Comparison of ENCODE assay signal across 16 cellular contexts in the genomic region with DNA sequence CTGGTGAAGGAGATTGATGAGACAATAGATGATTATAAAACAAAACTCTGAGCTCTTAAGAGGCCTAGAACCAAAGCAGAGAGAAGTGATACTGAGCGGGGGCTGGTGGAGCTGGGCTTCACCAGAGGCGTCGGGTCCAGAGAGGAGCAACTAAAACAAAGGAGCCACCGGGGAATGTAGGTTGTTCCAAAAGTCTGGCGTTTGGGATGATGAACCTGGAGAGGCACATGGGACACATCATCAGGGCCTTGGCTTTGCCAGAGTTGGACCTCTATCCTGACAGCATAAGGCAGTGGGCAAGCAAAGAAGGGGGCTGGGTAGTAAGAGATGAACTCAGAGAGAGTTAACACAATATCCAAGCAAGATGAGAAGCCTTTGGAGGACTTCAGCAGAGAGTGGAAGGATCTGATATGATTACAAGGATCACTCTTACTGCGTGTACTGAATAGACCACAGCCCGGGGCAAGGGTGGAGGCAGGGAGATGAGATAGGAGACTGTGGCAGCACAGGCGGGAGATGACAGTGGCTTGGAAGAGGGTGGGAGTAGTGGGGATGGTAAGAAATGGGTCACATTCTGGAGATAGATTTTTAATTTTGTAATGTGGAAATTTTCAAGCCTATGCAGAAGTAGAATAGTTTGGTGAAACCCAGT. TPM values are rescaled to one million over a fixed set of nuclear protein-coding genes. Genes with fewer than 3 reads are reported as not detected.
DNase-seq lines count a peak whose midpoint lies in the region; ATAC-seq, FAIRE-seq and TF ChIP-seq lines count a peak whose summit lies in the region.
"Had no signal": no experiment of that assay in that cellular context is flagged by ENCODE, and none has a peak within 500 bp of the region (broad histone marks: within the 10 kb centered on the region; RNA-seq: fewer than 3 reads in every experiment).

No MANE protein-coding gene starts in this region.

- H3K4me1 Mint-ChIP-seq in T-cell, result peaks cover 11 to 12% (median 11%) of the 10 kb centered on the region in 3 donors

- no peak overlapping the region for H3K4me2 ChIP-seq in HepG2 (ENCODE audit: low read depth, low read length)

- peaks cover 11% of the 10 kb centered on the region for H3K36me3 Mint-ChIP-seq in T-cell

- H2AFZ ChIP-seq in HepG2 (ENCODE audit: low read length), result no peak overlapping the region

- TF ChIP-seq RAD21 in HepG2 (CRISPR knock-in tag; IDR thresholded peaks at IDR 0.05), result no peak

- no peak overlapping the region for H3K9ac ChIP-seq in HepG2 (ENCODE audit: insufficient read depth, low read depth, low read length)

- intact Hi-C loops in HepG2 (cut with micrococcal nuclease; ENCODE audit: unreplicated experiment) (no loop called here), right lobe of liver (cut with DNase I) (loop anchor here in 1 of 2 donors (10.0 kb wide), 1 partner anchor 146 kb away; no protein-coding TSS in a partner anchor), left ventricle myocardium superior (cut with micrococcal nuclease) (no loop called here)

- H3K4me3 ChIP-seq in HepG2 (replicated peaks in 1 of 3; ENCODE audit: insufficient read depth in 1 of 3, low read depth in 2 of 3, low read length in 3 of 3), result no peak overlapping the region
- no peak overlapping the region for H3K4me3 ChIP-seq in right lobe of liver
- H3K4me3 ChIP-seq: cardiac muscle cell had no signal

- BruUV-seq in HepG2 (replicated peaks; lab: Mats Ljungman, UMichigan), result no TSS peak

- TF ChIP-seq CTCF in HepG2 (CRISPR knock-in tag; IDR thresholded peaks at IDR 0.05) (no peak), right lobe of liver (IDR thresholded peaks at IDR 0.05) (no peak)

- no peak for FAIRE-seq in HepG2 (lab: Jason Lieb, UNC)

- H3K27me3 ChIP-seq in HepG2 (ENCODE audit: control insufficient read depth in 1 of 2, insufficient read depth in 2 of 2, low read length in 2 of 2) (no peaks in the 10 kb centered on the region), right lobe of liver (no peaks in the 10 kb centered on the region)
- H3K27me3 ChIP-seq: cardiac muscle cell, neutrophil had no signal

- no peaks in the 10 kb centered on the region for H3K27me3 Mint-ChIP-seq in T-cell

- no peak overlapping the region for H3K27ac ChIP-seq in HepG2 (ENCODE audit: extremely low read length, insufficient read depth, low read length)
- no peak overlapping the region for H3K27ac ChIP-seq in right lobe of liver
- H3K27ac ChIP-seq: cardiac muscle cell, neutrophil had no signal

- H3K79me2 ChIP-seq in HepG2 (ENCODE audit: insufficient read depth, low read length), result no peaks in the 10 kb centered on the region

- CTCF ChIA-PET in HepG2 (lab: Yijun Ruan, JAX; ENCODE audit: low intra/inter-chr PET ratio, low total read pairs) (interaction anchor here (1.8 to 2.2 kb wide), 2 partner anchors 90 to 139 kb away, joined by 8 to 9 read pairs; no protein-coding TSS in a partner anchor), T-cell (lab: Charles Lee) (interaction anchor here (0.7 to 1.6 kb wide), 5 partner anchors 9 to 145 kb away, joined by 3 to 6 read pairs (median 3); no protein-coding TSS in a partner anchor)

- H3K9me3 ChIP-seq in HepG2 (ENCODE audit: low read length), result no peaks in the 10 kb centered on the region
- no peaks in the 10 kb centered on the region for H3K9me3 ChIP-seq in right lobe of liver
- H3K9me3 ChIP-seq: neutrophil had no signal

- H4K20me1 ChIP-seq in HepG2 (ENCODE audit: insufficient read depth, low read length), result no peaks in the 10 kb centered on the region

- 78% methylated on average over 8 of the region's 8 CpGs for WGBS in HepG2 (ENCODE audit: low lambda C conversion rate)
- WGBS in right lobe of liver (ENCODE audit: insufficient coverage, low coverage, low lambda C conversion rate, missing lambda C conversion rate), result 65% methylated on average over 8 of the region's 8 CpGs

- no peaks in the 10 kb centered on the region for H3K9me3 Mint-ChIP-seq in T-cell

- TF ChIP-seq POLR2A in HepG2 (IDR thresholded peaks at IDR 0.05; ENCODE audit: insufficient read depth in 1 of 2, low read depth in 2 of 2, low read length in 2 of 2) (no peak), right lobe of liver (IDR thresholded peaks at IDR 0.05) (no peak)

- H3K36me3 ChIP-seq in HepG2 (replicated peaks in 1 of 2; ENCODE audit: control insufficient read depth in 1 of 2, insufficient read depth in 2 of 2, low read length in 2 of 2) (peaks cover 2 to 20% of the 10 kb centered on the region in 2 experiments; a peak in 4 of 5 replicates), right lobe of liver (no peaks in the 10 kb centered on the region)
- H3K36me3 ChIP-seq: cardiac muscle cell, neutrophil had no signal

- DNase-seq in HepG2 (ENCODE audit: low spot score) (no peak), right lobe of liver (no peak), T-cell (no peak), left ventricle myocardium superior (no peak), COR-L47 (lab: John Stamatoyannopoulos, UW) (no peak), ureter (ENCODE audit: low spot score) (no peak)
- DNase-seq: islet precursor cell; NCI-H2029; NCI-H524; stimulated activated CD4-positive, alpha-beta T cell treated with anti-CD3 and anti-CD28 coated beads, Interleukin-1b, Interleukin-23, amount 100 ng/mL, for 48 hours had no signal

- peaks cover 34% of the 10 kb centered on the region for H3K4me1 ChIP-seq in HepG2 (ENCODE audit: insufficient read depth, low read length)
- H3K4me1 ChIP-seq in right lobe of liver, result no peaks in the 10 kb centered on the region

- H3K27ac Mint-ChIP-seq in T-cell, result peak overlapping the region; percentile 12 to 35

- POLR2A ChIA-PET in HepG2 (lab: Yijun Ruan, JAX), result no interaction called here
- POLR2A ChIA-PET in T-cell (lab: Charles Lee), result interaction anchor here in 1 of 2 donors (0.6 kb wide), 1 partner anchor 736 kb away, joined by 6 read pairs; no protein-coding TSS in a partner anchor

- in situ Hi-C loops in HepG2 (cut with HindIII; ENCODE audit: extremely low pct_ligation_motif_present, low pct_unique_long_range_greater_than_20kb), result loop anchor here (5.0 kb wide), 1 partner anchor 94 kb away; no protein-coding TSS in a partner anchor

- ATAC-seq in HepG2 (no peak; the same call in 1 of the 3 replicates), right lobe of liver (no peak), T-cell (replicated peaks in 1 of 4) (no peak), left ventricle myocardium superior (peak; percentile 23), HG03565 (IDR thresholded peaks at IDR 0.05; ENCODE audit: unreplicated experiment) (no peak), GM21717 (IDR thresholded peaks at IDR 0.05; ENCODE audit: unreplicated experiment) (no peak)
- ATAC-seq: Panc1, sciatic nerve had no signal

- no peak overlapping the region for H3K4me3 Mint-ChIP-seq in T-cell

- TF ChIP-seq EP300 in HepG2 (IDR thresholded peaks at IDR 0.05; ENCODE audit: low read depth in 2 of 2, low read length in 2 of 2) (no peak), HepG2 (CRISPR knock-in tag; IDR thresholded peaks at IDR 0.05; ENCODE audit: borderline replicate concordance) (no peak)

TF ChIP-seq in HepG2, 621 proteins besides CTCF, POLR2A, EP300 and RAD21 (continues in another document):
- TF ChIP-seq, protein P1, sequence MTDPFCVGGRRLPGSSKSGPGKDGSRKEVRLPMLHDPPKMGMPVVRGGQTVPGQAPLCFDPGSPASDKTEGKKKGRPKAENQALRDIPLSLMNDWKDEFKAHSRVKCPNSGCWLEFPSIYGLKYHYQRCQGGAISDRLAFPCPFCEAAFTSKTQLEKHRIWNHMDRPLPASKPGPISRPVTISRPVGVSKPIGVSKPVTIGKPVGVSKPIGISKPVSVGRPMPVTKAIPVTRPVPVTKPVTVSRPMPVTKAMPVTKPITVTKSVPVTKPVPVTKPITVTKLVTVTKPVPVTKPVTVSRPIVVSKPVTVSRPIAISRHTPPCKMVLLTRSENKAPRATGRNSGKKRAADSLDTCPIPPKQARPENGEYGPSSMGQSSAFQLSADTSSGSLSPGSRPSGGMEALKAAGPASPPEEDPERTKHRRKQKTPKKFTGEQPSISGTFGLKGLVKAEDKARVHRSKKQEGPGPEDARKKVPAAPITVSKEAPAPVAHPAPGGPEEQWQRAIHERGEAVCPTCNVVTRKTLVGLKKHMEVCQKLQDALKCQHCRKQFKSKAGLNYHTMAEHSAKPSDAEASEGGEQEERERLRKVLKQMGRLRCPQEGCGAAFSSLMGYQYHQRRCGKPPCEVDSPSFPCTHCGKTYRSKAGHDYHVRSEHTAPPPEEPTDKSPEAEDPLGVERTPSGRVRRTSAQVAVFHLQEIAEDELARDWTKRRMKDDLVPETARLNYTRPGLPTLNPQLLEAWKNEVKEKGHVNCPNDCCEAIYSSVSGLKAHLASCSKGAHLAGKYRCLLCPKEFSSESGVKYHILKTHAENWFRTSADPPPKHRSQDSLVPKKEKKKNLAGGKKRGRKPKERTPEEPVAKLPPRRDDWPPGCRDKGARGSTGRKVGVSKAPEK (CRISPR knock-in tag; IDR thresholded peaks at IDR 0.05; ENCODE audit: borderline replicate concordance), result no peak
- no peak for TF ChIP-seq CCAR2 (optimal IDR thresholded peaks at IDR 0.05; ENCODE audit: low read depth, low read length)

RNA-seq across cellular contexts. Expression of a gene that starts 36.0 kb away (rescaled TPM):
- total RNA-seq in HepG2 (2016; rRNA removed; fragmentation: Illumina TruSeq; extraction: Trizol), result 8.5 and 10.7 TPM in 2 replicates
- total RNA-seq in HepG2 (2016; cell fraction: cytosol; rRNA removed; fragmentation: Illumina TruSeq; extraction: Trizol; ENCODE audit: low read depth), result 3.6 and 5.2 TPM in 2 replicates
- 8.6 and 10.3 TPM in 2 replicates for total RNA-seq in HepG2 (2016; cell fraction: insoluble cytoplasmic fraction; rRNA removed; fragmentation: Illumina TruSeq; extraction: Trizol)
- 3.4 and 4.9 TPM in 2 replicates for total RNA-seq in HepG2 (2016; cell fraction: membrane; rRNA removed; fragmentation: Illumina TruSeq; extraction: Trizol)
- total RNA-seq in HepG2 (2016; cell fraction: nucleus; rRNA removed; fragmentation: Illumina TruSeq; extraction: Trizol), result 14.0 and 14.2 TPM in 2 replicates
- polyA plus RNA-seq in HepG2 (2011; rRNA removed), result 4.8 and 5.4 TPM in 2 replicates
- polyA plus RNA-seq in HepG2 (2011; cell fraction: cytosol; rRNA removed), result 1.7 and 2.9 TPM in 2 replicates
- polyA plus RNA-seq in HepG2 (2011; cell fraction: nucleus; rRNA removed), result 5.9 and 7.2 TPM in 2 replicates
- 4.2 and 4.9 TPM in 2 replicates for polyA plus RNA-seq in HepG2 (2012)
- 0.27 and 0.46 TPM in 2 replicates for polyA plus RNA-seq in HepG2 (2016; cell fraction: cytosol; fragmentation: Illumina TruSeq; extraction: Trizol; ENCODE audit: low read depth)
- 6.2 and 6.4 TPM in 2 replicates for polyA plus RNA-seq in HepG2 (2016; cell fraction: insoluble cytoplasmic fraction; fragmentation: Illumina TruSeq; extraction: Trizol; ENCODE audit: low read depth)
- polyA plus RNA-seq in HepG2 (2016; cell fraction: membrane; fragmentation: Illumina TruSeq; extraction: Trizol; ENCODE audit: low read depth), result 1.2 TPM in 2 replicates
- 13.4 and 13.5 TPM in 2 replicates for polyA plus RNA-seq in HepG2 (2016; cell fraction: nucleus; fragmentation: Illumina TruSeq; extraction: Trizol; ENCODE audit: insufficient read depth, low read depth)
- polyA minus RNA-seq in HepG2 (2011; rRNA and poly(A)+ RNA removed; ENCODE audit: low replicate concordance), result 2.8 and 4.0 TPM in 2 replicates
- polyA minus RNA-seq in HepG2 (2011; cell fraction: cytosol; rRNA and poly(A)+ RNA removed), result 6.3 and 7.7 TPM in 2 replicates
- polyA minus RNA-seq in HepG2 (2011; cell fraction: nucleus; rRNA and poly(A)+ RNA removed), result 19.6 and 20.8 TPM in 2 replicates
- total RNA-seq in right lobe of liver, result 1 to 10 TPM; 3.5 to 7.9 (median 5.5) TPM
- 10 to 100 TPM; 52.7 to 80.0 (median 62.6) TPM for total RNA-seq in T-cell
- 5.1 TPM for total RNA-seq in left ventricle myocardium superior
- total RNA-seq in ureter, result 34.2 TPM
